Comparison of ENCODE assay signal across 9 cellular contexts in genomic region chr18:22349317-22349898, GRCh38.
DNase-seq lines count a peak whose midpoint lies in the region; ATAC-seq and TF ChIP-seq lines count a peak whose summit lies in the region.
"Had no signal": no experiment of that assay in that cellular context is flagged by ENCODE, and none has a peak within 500 bp of the region (broad histone marks: within the 10 kb centered on the region; RNA-seq: fewer than 3 reads in every experiment).

No MANE protein-coding gene starts in this region.

- peaks cover 50% of the 10 kb centered on the region for H3K4me1 Mint-ChIP-seq in stimulated activated naive CD8-positive, alpha-beta T cell treated with anti-CD3 and anti-CD28 coated beads, Interleukin-15, Interleukin-2, amounts not matched to agents 100 ng/mL and 50 ng/mL, for 24 hours (ENCODE audit: low read depth)
- peaks cover 49% of the 10 kb centered on the region for H3K4me1 Mint-ChIP-seq in nephron

- no peak for DNase-seq in stimulated activated naive CD8-positive, alpha-beta T cell treated with anti-CD3 and anti-CD28 coated beads, Interleukin-15, Interleukin-2, amounts not matched to agents 100 U/mL and 50 U/mL, for 24 hours
- DNase-seq in fibroblast of pulmonary artery (ENCODE audit: low read depth) (peak; percentile 91), AML-193 (lab: John Stamatoyannopoulos, UW) (no peak), NCI-H524 treated with DMSO at 0.1 percent for 48 hours (lab: John Stamatoyannopoulos, UW) (no peak)
- no peak for DNase-seq in activated effector memory CD4-positive, alpha-beta T cell treated with anti-CD3 and anti-CD28 coated beads, Interleukin-2, amount 50 U/mL, for 16 hours
- DNase-seq: effector CD4-positive, alpha-beta T cell had no signal

- TF ChIP-seq CTCF in fibroblast of pulmonary artery (IDR thresholded peaks at IDR 0.05; ENCODE audit: low read length, missing control alignments), result no peak
- TF ChIP-seq CTCF in nephron (IDR thresholded peaks at IDR 0.05; ENCODE audit: unreplicated experiment in 3 of 3), result no peak

- H3K4me3 Mint-ChIP-seq in stimulated activated naive CD8-positive, alpha-beta T cell treated with anti-CD3 and anti-CD28 coated beads, Interleukin-15, Interleukin-2, amounts not matched to agents 100 ng/mL and 50 ng/mL, for 24 hours, result peak overlapping the region; percentile 77
- peak overlapping the region; percentile 88 to 89 (median 88) for H3K4me3 Mint-ChIP-seq in nephron

- no peak for ATAC-seq in stimulated activated naive CD8-positive, alpha-beta T cell treated with anti-CD3 and anti-CD28 coated beads, Interleukin-15, Interleukin-2, amounts not matched to agents 100 U/mL and 50 U/mL, for 24 hours
- no peak for ATAC-seq in GM19397 (IDR thresholded peaks at IDR 0.05; ENCODE audit: unreplicated experiment)

- H3K9me3 Mint-ChIP-seq in stimulated activated naive CD8-positive, alpha-beta T cell treated with anti-CD3 and anti-CD28 coated beads, Interleukin-15, Interleukin-2, amounts not matched to agents 100 ng/mL and 50 ng/mL, for 24 hours, result no peaks in the 10 kb centered on the region
- H3K9me3 Mint-ChIP-seq in nephron, result no peaks in the 10 kb centered on the region

- H3K4me3 ChIP-seq in fibroblast of pulmonary artery (replicated peaks; ENCODE audit: low read depth, low read length), result peak overlapping the region; percentile 53

- peak overlapping the region; percentile 34 for H3K27ac Mint-ChIP-seq in stimulated activated naive CD8-positive, alpha-beta T cell treated with anti-CD3 and anti-CD28 coated beads, Interleukin-15, Interleukin-2, amounts not matched to agents 100 ng/mL and 50 ng/mL, for 24 hours
- peak overlapping the region; percentile 91 to 97 (median 96) for H3K27ac Mint-ChIP-seq in nephron

- H3K36me3 Mint-ChIP-seq in stimulated activated naive CD8-positive, alpha-beta T cell treated with anti-CD3 and anti-CD28 coated beads, Interleukin-15, Interleukin-2, amounts not matched to agents 100 ng/mL and 50 ng/mL, for 24 hours (ENCODE audit: low read depth), result no peaks in the 10 kb centered on the region
- H3K36me3 Mint-ChIP-seq in nephron (ENCODE audit: low read depth), result no peaks in the 10 kb centered on the region

- peaks cover 44% of the 10 kb centered on the region for H3K27me3 Mint-ChIP-seq in stimulated activated naive CD8-positive, alpha-beta T cell treated with anti-CD3 and anti-CD28 coated beads, Interleukin-15, Interleukin-2, amounts not matched to agents 100 ng/mL and 50 ng/mL, for 24 hours
- H3K27me3 Mint-ChIP-seq in nephron (ENCODE audit: low read depth), result peaks cover 82% of the 10 kb centered on the region
